8 cellular contexts compared by ENCODE assay signal in the genomic region with DNA sequence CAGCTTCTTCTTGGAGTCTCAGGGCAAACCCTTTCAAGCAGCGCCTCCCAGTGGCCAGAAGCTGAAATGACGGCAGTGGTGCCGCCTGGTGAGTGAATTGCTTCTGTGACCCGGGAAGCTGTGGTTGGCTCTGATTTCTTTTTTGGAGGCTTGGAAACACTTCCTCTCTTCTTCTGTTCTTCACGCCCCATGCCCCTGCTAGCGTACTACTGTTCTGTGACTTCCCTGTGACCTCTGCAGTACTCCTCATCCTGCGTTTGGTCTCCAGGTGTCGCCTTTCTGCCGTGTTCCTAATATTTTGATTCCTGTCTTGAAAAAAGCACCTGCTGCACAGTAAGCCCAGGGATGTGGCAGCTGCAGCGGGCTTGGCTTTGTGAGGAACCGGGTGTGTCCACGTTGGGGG.
DNase-seq lines count a peak whose midpoint lies in the region; ATAC-seq, FAIRE-seq and TF ChIP-seq lines count a peak whose summit lies in the region.
"Not testable (repeated sequence)": the region's sequence is repeated elsewhere in the genome, so short reads cannot be mapped to it uniquely, and the experiment has no call there.

No MANE protein-coding gene starts in this region.

- not testable (repeated sequence) for H3K4me1 Mint-ChIP-seq in activated CD8-positive, alpha-beta T cell treated with anti-CD3 and anti-CD28 coated beads for 36 hours (ENCODE audit: low read depth)

- H3K79me2 ChIP-seq in MM.1S (ENCODE audit: low read length) = not testable (repeated sequence)

- not testable (repeated sequence) for H3K27ac ChIP-seq in MM.1S (ENCODE audit: low read length)

- not testable (repeated sequence) for H4K20me1 ChIP-seq in MM.1S (ENCODE audit: insufficient read depth, low read length)

- peak; percentile 47 for TF ChIP-seq CTCF in MM.1S (IDR thresholded peaks at IDR 0.05; ENCODE audit: low read length)
- TF ChIP-seq CTCF in activated CD8-positive, alpha-beta T cell treated with anti-CD3 and anti-CD28 coated beads for 36 hours (IDR thresholded peaks at IDR 0.05) = peak; percentile 68

- H3K4me3 ChIP-seq in MM.1S (ENCODE audit: low read length) = not testable (repeated sequence)

- not testable (repeated sequence) for H3K9ac ChIP-seq in MM.1S (ENCODE audit: low read length)

- not testable (repeated sequence) for H3K4me1 ChIP-seq in MM.1S (ENCODE audit: low read length)

- intact Hi-C loops in activated CD8-positive, alpha-beta T cell treated with anti-CD3 and anti-CD28 coated beads for 36 hours (cut with micrococcal nuclease) = loop anchor here (5.0 kb wide), 1 partner anchor 50 kb away; no protein-coding TSS in a partner anchor

- DNase-seq in ELR (ENCODE audit: low read depth) = peak; percentile 46
- DNase-seq in MM.1S = not testable (repeated sequence)
- DNase-seq in OCI-M1 (lab: John Stamatoyannopoulos, UW) = peak; percentile 67
- DNase-seq in activated CD8-positive, alpha-beta T cell treated with anti-CD3 and anti-CD28 coated beads for 36 hours = peak; percentile 77
- DNase-seq in cerebellar cortex (ENCODE audit: low spot score) = peak; percentile 56
- DNase-seq in hypothalamus (lab: John Stamatoyannopoulos, UW) = peak in 33 of 51 donors; percentile 4 to 67 (median 23)
- DNase-seq in pons (ENCODE audit: low spot score) = peak; percentile 20
- peak; percentile 14 for DNase-seq in urothelium cell line (ENCODE audit: low spot score)

- not testable (repeated sequence) for H2AFZ ChIP-seq in MM.1S (ENCODE audit: low read length)

- H3F3A ChIP-seq in MM.1S (ENCODE audit: insufficient read depth, low read length) = not testable (repeated sequence)

- not testable (repeated sequence) for H3K36me3 ChIP-seq in MM.1S (replicated peaks; ENCODE audit: insufficient read depth, low read length)

- H3K9me3 Mint-ChIP-seq in activated CD8-positive, alpha-beta T cell treated with anti-CD3 and anti-CD28 coated beads for 36 hours = not testable (repeated sequence)

- H3K27me3 ChIP-seq in MM.1S (replicated peaks; ENCODE audit: insufficient read depth, low read length) = not testable (repeated sequence)

- H3K36me3 Mint-ChIP-seq in activated CD8-positive, alpha-beta T cell treated with anti-CD3 and anti-CD28 coated beads for 36 hours (ENCODE audit: low read depth) = not testable (repeated sequence)

- CTCF ChIA-PET in activated CD8-positive, alpha-beta T cell treated with anti-CD3 and anti-CD28 coated beads for 36 hours (lab: Charles Lee) = interaction anchor here (0.7 to 1.6 kb wide), 6 partner anchors 9 to 412 kb away, joined by 3 to 5 read pairs (median 3); no protein-coding TSS in a partner anchor

- H3K4me2 ChIP-seq in MM.1S (ENCODE audit: low read depth, low read length) = peak overlapping the region; percentile 34; the same call in 1 of the 2 replicates

- not testable (repeated sequence) for FAIRE-seq in urothelium cell line (lab: Jason Lieb, UNC)

- not testable (repeated sequence) for H3K27ac Mint-ChIP-seq in activated CD8-positive, alpha-beta T cell treated with anti-CD3 and anti-CD28 coated beads for 36 hours

- POLR2A ChIA-PET in activated CD8-positive, alpha-beta T cell treated with anti-CD3 and anti-CD28 coated beads for 36 hours (lab: Charles Lee) = interaction anchor here (0.6 kb wide), 1 partner anchor 166 kb away, joined by 3 read pairs; no protein-coding TSS in a partner anchor

- not testable (repeated sequence) for H3K9me2 ChIP-seq in MM.1S (replicated peaks; ENCODE audit: insufficient read depth, low read length)

- H3K4me3 Mint-ChIP-seq in activated CD8-positive, alpha-beta T cell treated with anti-CD3 and anti-CD28 coated beads for 36 hours = not testable (repeated sequence)

- ATAC-seq in activated CD8-positive, alpha-beta T cell treated with anti-CD3 and anti-CD28 coated beads for 36 hours = not testable (repeated sequence)

- H3K9me3 ChIP-seq in MM.1S (replicated peaks; ENCODE audit: insufficient read depth, low read length) = not testable (repeated sequence)

- not testable (repeated sequence) for H3K27me3 Mint-ChIP-seq in activated CD8-positive, alpha-beta T cell treated with anti-CD3 and anti-CD28 coated beads for 36 hours
